In genomic region chr2:224039770-224040088, GRCh38 we compare ENCODE assay signal across 9 cellular contexts. TPM values are rescaled to one million over a fixed set of nuclear protein-coding genes. Genes with fewer than 3 reads are reported as not detected.
DNase-seq lines count a peak whose midpoint lies in the region; ATAC-seq, FAIRE-seq and TF ChIP-seq lines count a peak whose summit lies in the region.
"Had no signal": no experiment of that assay in that cellular context is flagged by ENCODE, and none has a peak within 500 bp of the region (broad histone marks: within the 10 kb centered on the region; RNA-seq: fewer than 3 reads in every experiment).

No MANE protein-coding gene starts in this region.

- intact Hi-C loops in left lung (cut with DNase I) (no loop called here), vagina (cut with DNase I) (no loop called here)

- H3K4me1 Mint-ChIP-seq in astrocyte (ENCODE audit: low read depth, unreplicated experiment), result peaks cover 10% of the 10 kb centered on the region

- peaks cover 6% of the 10 kb centered on the region for H3K27me3 Mint-ChIP-seq in astrocyte (ENCODE audit: low read depth, unreplicated experiment)

- peak overlapping the region; percentile 70 for H3K9ac ChIP-seq in astrocyte (ENCODE audit: low read length)

- peak overlapping the region; percentile 85 for H3K4me2 ChIP-seq in astrocyte (ENCODE audit: low read length)

- no peak overlapping the region for H3K27ac Mint-ChIP-seq in astrocyte (ENCODE audit: unreplicated experiment)

- H3K4me3 ChIP-seq in astrocyte (ENCODE audit: insufficient read depth, low read depth, low read length) (peak overlapping the region; percentile 68), left lung (peak overlapping the region in 1 of 2 donors; percentile 48), vagina (peak overlapping the region; percentile 60 to 86)

- H3K36me3 ChIP-seq in astrocyte (ENCODE audit: insufficient read depth, low read length) (no peaks in the 10 kb centered on the region), left lung (no peaks in the 10 kb centered on the region), vagina (no peaks in the 10 kb centered on the region)

- H3K4me1 ChIP-seq in astrocyte (ENCODE audit: insufficient read depth, low read length), result peaks cover 9% of the 10 kb centered on the region
- H3K4me1 ChIP-seq in left lung, result peaks cover 0 to 20% of the 10 kb centered on the region in 2 donors
- peaks cover 9% of the 10 kb centered on the region for H3K4me1 ChIP-seq in vagina

- no peak for FAIRE-seq in astrocyte (lab: Jason Lieb, UNC)

- H3K4me3 Mint-ChIP-seq in astrocyte (ENCODE audit: unreplicated experiment), result peak overlapping the region; percentile 82

- TF ChIP-seq CTCF in astrocyte (IDR thresholded peaks at IDR 0.05; ENCODE audit: insufficient read depth, low read depth, low read length) (no peak), left lung (IDR thresholded peaks at IDR 0.05) (no peak), vagina (IDR thresholded peaks at IDR 0.05) (no peak)

- ATAC-seq in HG03280 (IDR thresholded peaks at IDR 0.05; ENCODE audit: unreplicated experiment), result peak; percentile 3
- peak; percentile 17 for ATAC-seq in left lung

- peak overlapping the region; percentile 86 for H2AFZ ChIP-seq in astrocyte (ENCODE audit: low read depth, low read length)

- H3K9me3 ChIP-seq in astrocyte (ENCODE audit: insufficient read depth, low read depth, low read length) (no peaks in the 10 kb centered on the region), left lung (no peaks in the 10 kb centered on the region), vagina (no peaks in the 10 kb centered on the region)

- DNase-seq in DMS 273 (lab: John Stamatoyannopoulos, UW; ENCODE audit: unreplicated experiment) (peak; percentile 73), DMS 273 treated with DMSO at 0.1 percent for 48 hours (lab: John Stamatoyannopoulos, UW) (no peak), astrocyte (ENCODE audit: low read depth) (no peak), left lung (no peak), vagina (ENCODE audit: extremely low spot score in 2 of 2) (peak in 1 of 2 donors; percentile 85), GM19238 (ENCODE audit: insufficient read length, low spot score) (no peak)
- DNase-seq in stimulated activated CD4-positive, alpha-beta T cell treated with anti-CD3 and anti-CD28 coated beads, Interleukin-1b, Interleukin-23, amount 100 ng/mL, for 48 hours, result no peak

- no peak overlapping the region for H3K27ac ChIP-seq in astrocyte (ENCODE audit: low read depth, low read length)
- H3K27ac ChIP-seq in left lung, result no peak overlapping the region
- peak overlapping the region; percentile 76 for H3K27ac ChIP-seq in vagina
- H3K27ac ChIP-seq: 22Rv1 had no signal

- peaks cover 8% of the 10 kb centered on the region for H3K9me3 Mint-ChIP-seq in astrocyte (ENCODE audit: unreplicated experiment)

- TF ChIP-seq POLR2A in vagina (IDR thresholded peaks at IDR 0.05), result no peak

- H3K79me2 ChIP-seq in astrocyte (ENCODE audit: insufficient read depth, low read length), result peaks cover 26% of the 10 kb centered on the region

- H4K20me1 ChIP-seq in astrocyte (ENCODE audit: insufficient read depth, low read length), result peaks cover 26% of the 10 kb centered on the region

- H3K27me3 ChIP-seq in astrocyte (ENCODE audit: insufficient read depth, low read length), result no peaks in the 10 kb centered on the region
- H3K27me3 ChIP-seq in left lung, result peaks cover 30 to 81% of the 10 kb centered on the region in 2 donors
- H3K27me3 ChIP-seq in vagina, result no peaks in the 10 kb centered on the region

- peaks cover 1% of the 10 kb centered on the region for H3K36me3 Mint-ChIP-seq in astrocyte (ENCODE audit: low read depth, unreplicated experiment)

RNA-seq across cellular contexts. Expression of gene SERPINE2, which starts 0.6 kb away (rescaled TPM):
- total RNA-seq in astrocyte (375 and 389 TPM in 2 replicates), left lung (10 to 100 TPM; 21.7 to 28.5 TPM), vagina (52.3 TPM)
